1 cellular context compared by ENCODE assay signal in the genomic region with DNA sequence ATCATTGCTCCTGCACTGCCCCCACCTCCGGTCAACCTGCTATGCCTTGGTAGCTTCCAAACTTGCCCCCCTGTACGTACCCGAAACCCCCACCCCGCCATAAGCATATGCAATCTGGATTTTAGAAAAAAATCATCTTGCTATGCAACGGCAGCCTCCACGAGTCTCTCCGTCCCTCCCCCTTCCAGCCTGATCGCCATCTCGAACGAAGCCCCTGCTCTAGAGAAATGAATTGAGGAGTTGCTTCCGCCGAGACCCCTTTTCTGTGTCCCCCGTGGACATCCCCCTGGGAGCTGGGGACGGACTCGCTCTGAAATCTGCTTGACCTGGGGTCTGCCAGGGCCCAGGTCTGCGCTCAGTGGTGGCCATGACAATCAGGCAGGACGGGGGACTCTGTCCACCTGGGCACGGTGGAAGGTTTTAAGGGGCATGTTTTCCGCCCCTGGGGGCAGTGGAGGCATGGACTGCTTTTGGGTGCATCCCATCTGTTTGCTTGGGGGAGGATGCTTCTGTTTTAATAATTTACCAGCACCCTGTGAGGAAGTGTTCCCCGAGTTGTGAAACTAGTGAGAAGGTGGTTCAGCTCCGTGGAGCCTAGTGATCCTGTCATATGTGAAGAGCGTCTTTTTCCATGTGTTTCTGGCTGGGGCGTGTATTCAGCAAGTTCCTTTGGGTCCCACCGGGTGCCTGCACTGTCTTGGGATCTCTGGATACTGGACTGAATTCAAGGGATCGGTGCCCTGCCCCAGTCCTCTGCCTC.
TF ChIP-seq lines count a peak whose summit lies in the region.

No MANE protein-coding gene starts in this region.

TF ChIP-seq in K562, 482 proteins besides CTCF, POLR2A, EP300 and RAD21 (continued from another document and continues in another):
- TF ChIP-seq, protein P1, sequence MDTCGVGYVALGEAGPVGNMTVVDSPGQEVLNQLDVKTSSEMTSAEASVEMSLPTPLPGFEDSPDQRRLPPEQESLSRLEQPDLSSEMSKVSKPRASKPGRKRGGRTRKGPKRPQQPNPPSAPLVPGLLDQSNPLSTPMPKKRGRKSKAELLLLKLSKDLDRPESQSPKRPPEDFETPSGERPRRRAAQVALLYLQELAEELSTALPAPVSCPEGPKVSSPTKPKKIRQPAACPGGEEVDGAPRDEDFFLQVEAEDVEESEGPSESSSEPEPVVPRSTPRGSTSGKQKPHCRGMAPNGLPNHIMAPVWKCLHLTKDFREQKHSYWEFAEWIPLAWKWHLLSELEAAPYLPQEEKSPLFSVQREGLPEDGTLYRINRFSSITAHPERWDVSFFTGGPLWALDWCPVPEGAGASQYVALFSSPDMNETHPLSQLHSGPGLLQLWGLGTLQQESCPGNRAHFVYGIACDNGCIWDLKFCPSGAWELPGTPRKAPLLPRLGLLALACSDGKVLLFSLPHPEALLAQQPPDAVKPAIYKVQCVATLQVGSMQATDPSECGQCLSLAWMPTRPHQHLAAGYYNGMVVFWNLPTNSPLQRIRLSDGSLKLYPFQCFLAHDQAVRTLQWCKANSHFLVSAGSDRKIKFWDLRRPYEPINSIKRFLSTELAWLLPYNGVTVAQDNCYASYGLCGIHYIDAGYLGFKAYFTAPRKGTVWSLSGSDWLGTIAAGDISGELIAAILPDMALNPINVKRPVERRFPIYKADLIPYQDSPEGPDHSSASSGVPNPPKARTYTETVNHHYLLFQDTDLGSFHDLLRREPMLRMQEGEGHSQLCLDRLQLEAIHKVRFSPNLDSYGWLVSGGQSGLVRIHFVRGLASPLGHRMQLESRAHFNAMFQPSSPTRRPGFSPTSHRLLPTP (IDR thresholded peaks at IDR 0.05; ENCODE audit: borderline replicate concordance, extremely low read depth, insufficient read length), result no peak
- no peak for TF ChIP-seq ZNF134 (CRISPR knock-in tag; conservative IDR thresholded peaks at IDR 0.05)
- TF ChIP-seq GABPA (tag; conservative IDR thresholded peaks at IDR 0.05; ENCODE audit: low read depth), result no peak
- TF ChIP-seq, protein P2, sequence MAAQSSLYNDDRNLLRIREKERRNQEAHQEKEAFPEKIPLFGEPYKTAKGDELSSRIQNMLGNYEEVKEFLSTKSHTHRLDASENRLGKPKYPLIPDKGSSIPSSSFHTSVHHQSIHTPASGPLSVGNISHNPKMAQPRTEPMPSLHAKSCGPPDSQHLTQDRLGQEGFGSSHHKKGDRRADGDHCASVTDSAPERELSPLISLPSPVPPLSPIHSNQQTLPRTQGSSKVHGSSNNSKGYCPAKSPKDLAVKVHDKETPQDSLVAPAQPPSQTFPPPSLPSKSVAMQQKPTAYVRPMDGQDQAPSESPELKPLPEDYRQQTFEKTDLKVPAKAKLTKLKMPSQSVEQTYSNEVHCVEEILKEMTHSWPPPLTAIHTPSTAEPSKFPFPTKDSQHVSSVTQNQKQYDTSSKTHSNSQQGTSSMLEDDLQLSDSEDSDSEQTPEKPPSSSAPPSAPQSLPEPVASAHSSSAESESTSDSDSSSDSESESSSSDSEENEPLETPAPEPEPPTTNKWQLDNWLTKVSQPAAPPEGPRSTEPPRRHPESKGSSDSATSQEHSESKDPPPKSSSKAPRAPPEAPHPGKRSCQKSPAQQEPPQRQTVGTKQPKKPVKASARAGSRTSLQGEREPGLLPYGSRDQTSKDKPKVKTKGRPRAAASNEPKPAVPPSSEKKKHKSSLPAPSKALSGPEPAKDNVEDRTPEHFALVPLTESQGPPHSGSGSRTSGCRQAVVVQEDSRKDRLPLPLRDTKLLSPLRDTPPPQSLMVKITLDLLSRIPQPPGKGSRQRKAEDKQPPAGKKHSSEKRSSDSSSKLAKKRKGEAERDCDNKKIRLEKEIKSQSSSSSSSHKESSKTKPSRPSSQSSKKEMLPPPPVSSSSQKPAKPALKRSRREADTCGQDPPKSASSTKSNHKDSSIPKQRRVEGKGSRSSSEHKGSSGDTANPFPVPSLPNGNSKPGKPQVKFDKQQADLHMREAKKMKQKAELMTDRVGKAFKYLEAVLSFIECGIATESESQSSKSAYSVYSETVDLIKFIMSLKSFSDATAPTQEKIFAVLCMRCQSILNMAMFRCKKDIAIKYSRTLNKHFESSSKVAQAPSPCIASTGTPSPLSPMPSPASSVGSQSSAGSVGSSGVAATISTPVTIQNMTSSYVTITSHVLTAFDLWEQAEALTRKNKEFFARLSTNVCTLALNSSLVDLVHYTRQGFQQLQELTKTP (IDR thresholded peaks at IDR 0.05; ENCODE audit: low read depth in 1 of 2, partially characterized antibody in 2 of 2), result no peak
- TF ChIP-seq, protein P3, sequence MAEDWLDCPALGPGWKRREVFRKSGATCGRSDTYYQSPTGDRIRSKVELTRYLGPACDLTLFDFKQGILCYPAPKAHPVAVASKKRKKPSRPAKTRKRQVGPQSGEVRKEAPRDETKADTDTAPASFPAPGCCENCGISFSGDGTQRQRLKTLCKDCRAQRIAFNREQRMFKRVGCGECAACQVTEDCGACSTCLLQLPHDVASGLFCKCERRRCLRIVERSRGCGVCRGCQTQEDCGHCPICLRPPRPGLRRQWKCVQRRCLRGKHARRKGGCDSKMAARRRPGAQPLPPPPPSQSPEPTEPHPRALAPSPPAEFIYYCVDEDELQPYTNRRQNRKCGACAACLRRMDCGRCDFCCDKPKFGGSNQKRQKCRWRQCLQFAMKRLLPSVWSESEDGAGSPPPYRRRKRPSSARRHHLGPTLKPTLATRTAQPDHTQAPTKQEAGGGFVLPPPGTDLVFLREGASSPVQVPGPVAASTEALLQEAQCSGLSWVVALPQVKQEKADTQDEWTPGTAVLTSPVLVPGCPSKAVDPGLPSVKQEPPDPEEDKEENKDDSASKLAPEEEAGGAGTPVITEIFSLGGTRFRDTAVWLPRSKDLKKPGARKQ (CRISPR knock-in tag; IDR thresholded peaks at IDR 0.05), result no peak
- TF ChIP-seq ZNF232 (CRISPR knock-in tag; IDR thresholded peaks at IDR 0.05), result peak; percentile 58; the same call in 1 of the 2 replicates
- TF ChIP-seq, protein P4, sequence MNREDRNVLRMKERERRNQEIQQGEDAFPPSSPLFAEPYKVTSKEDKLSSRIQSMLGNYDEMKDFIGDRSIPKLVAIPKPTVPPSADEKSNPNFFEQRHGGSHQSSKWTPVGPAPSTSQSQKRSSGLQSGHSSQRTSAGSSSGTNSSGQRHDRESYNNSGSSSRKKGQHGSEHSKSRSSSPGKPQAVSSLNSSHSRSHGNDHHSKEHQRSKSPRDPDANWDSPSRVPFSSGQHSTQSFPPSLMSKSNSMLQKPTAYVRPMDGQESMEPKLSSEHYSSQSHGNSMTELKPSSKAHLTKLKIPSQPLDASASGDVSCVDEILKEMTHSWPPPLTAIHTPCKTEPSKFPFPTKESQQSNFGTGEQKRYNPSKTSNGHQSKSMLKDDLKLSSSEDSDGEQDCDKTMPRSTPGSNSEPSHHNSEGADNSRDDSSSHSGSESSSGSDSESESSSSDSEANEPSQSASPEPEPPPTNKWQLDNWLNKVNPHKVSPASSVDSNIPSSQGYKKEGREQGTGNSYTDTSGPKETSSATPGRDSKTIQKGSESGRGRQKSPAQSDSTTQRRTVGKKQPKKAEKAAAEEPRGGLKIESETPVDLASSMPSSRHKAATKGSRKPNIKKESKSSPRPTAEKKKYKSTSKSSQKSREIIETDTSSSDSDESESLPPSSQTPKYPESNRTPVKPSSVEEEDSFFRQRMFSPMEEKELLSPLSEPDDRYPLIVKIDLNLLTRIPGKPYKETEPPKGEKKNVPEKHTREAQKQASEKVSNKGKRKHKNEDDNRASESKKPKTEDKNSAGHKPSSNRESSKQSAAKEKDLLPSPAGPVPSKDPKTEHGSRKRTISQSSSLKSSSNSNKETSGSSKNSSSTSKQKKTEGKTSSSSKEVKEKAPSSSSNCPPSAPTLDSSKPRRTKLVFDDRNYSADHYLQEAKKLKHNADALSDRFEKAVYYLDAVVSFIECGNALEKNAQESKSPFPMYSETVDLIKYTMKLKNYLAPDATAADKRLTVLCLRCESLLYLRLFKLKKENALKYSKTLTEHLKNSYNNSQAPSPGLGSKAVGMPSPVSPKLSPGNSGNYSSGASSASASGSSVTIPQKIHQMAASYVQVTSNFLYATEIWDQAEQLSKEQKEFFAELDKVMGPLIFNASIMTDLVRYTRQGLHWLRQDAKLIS (CRISPR knock-in tag; IDR thresholded peaks at IDR 0.05), result no peak
- no peak for TF ChIP-seq SMARCC2 (IDR thresholded peaks at IDR 0.05; ENCODE audit: low read depth)
- TF ChIP-seq ZNF3 (CRISPR knock-in tag; IDR thresholded peaks at IDR 0.05), result no peak
- TF ChIP-seq NR1H2 (CRISPR knock-in tag; IDR thresholded peaks at IDR 0.05), result no peak
- TF ChIP-seq DDX20 (tag; IDR thresholded peaks at IDR 0.05; ENCODE audit: low read depth), result no peak
- TF ChIP-seq, protein P5, sequence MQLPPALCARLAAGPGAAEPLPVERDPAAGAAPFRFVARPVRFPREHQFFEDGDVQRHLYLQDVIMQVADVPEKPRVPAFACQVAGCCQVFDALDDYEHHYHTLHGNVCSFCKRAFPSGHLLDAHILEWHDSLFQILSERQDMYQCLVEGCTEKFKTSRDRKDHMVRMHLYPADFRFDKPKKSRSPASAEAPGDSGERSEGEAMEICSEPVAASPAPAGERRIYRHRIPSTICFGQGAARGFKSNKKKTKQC (CRISPR knock-in tag; IDR thresholded peaks at IDR 0.05), result no peak
- TF ChIP-seq RUNX1 (IDR thresholded peaks at IDR 0.05; ENCODE audit: low read depth), result no peak
- TF ChIP-seq, protein P6, sequence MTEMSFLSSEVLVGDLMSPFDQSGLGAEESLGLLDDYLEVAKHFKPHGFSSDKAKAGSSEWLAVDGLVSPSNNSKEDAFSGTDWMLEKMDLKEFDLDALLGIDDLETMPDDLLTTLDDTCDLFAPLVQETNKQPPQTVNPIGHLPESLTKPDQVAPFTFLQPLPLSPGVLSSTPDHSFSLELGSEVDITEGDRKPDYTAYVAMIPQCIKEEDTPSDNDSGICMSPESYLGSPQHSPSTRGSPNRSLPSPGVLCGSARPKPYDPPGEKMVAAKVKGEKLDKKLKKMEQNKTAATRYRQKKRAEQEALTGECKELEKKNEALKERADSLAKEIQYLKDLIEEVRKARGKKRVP (CRISPR knock-in tag; IDR thresholded peaks at IDR 0.05), result no peak
- TF ChIP-seq ZNF263 (CRISPR knock-in tag; IDR thresholded peaks at IDR 0.05; ENCODE audit: borderline replicate concordance), result no peak
- TF ChIP-seq SMARCE1 (IDR thresholded peaks at IDR 0.05), result 0 out of 2 replicates have a peak, but pooled peaks have one; percentile 15
- no peak for TF ChIP-seq E2F3 (CRISPR knock-in tag; IDR thresholded peaks at IDR 0.05)
- TF ChIP-seq FUS (optimal IDR thresholded peaks at IDR 0.05; ENCODE audit: low read depth, low read length), result no peak
- no peak for TF ChIP-seq ARNT (IDR thresholded peaks at IDR 0.05)
- TF ChIP-seq NFE2 (IDR thresholded peaks at IDR 0.05; ENCODE audit: low read depth), result no peak
- TF ChIP-seq, protein P7, sequence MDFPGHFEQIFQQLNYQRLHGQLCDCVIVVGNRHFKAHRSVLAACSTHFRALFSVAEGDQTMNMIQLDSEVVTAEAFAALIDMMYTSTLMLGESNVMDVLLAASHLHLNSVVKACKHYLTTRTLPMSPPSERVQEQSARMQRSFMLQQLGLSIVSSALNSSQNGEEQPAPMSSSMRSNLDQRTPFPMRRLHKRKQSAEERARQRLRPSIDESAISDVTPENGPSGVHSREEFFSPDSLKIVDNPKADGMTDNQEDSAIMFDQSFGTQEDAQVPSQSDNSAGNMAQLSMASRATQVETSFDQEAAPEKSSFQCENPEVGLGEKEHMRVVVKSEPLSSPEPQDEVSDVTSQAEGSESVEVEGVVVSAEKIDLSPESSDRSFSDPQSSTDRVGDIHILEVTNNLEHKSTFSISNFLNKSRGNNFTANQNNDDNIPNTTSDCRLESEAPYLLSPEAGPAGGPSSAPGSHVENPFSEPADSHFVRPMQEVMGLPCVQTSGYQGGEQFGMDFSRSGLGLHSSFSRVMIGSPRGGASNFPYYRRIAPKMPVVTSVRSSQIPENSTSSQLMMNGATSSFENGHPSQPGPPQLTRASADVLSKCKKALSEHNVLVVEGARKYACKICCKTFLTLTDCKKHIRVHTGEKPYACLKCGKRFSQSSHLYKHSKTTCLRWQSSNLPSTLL (IDR thresholded peaks at IDR 0.05), result no peak
- no peak for TF ChIP-seq ZBTB1 (CRISPR knock-in tag; IDR thresholded peaks at IDR 0.05; ENCODE audit: borderline replicate concordance, low read depth)
- TF ChIP-seq MEIS2 (IDR thresholded peaks at IDR 0.05; ENCODE audit: partially characterized antibody), result no peak
- TF ChIP-seq KDM4B (IDR thresholded peaks at IDR 0.05; ENCODE audit: borderline replicate concordance in 2 of 2, low read depth in 1 of 2), result no peak
- TF ChIP-seq NFXL1 (CRISPR knock-in tag; IDR thresholded peaks at IDR 0.05), result no peak
- no peak for TF ChIP-seq ZFP30 (CRISPR knock-in tag; IDR thresholded peaks at IDR 0.05; ENCODE audit: borderline replicate concordance)
- TF ChIP-seq, protein P8, sequence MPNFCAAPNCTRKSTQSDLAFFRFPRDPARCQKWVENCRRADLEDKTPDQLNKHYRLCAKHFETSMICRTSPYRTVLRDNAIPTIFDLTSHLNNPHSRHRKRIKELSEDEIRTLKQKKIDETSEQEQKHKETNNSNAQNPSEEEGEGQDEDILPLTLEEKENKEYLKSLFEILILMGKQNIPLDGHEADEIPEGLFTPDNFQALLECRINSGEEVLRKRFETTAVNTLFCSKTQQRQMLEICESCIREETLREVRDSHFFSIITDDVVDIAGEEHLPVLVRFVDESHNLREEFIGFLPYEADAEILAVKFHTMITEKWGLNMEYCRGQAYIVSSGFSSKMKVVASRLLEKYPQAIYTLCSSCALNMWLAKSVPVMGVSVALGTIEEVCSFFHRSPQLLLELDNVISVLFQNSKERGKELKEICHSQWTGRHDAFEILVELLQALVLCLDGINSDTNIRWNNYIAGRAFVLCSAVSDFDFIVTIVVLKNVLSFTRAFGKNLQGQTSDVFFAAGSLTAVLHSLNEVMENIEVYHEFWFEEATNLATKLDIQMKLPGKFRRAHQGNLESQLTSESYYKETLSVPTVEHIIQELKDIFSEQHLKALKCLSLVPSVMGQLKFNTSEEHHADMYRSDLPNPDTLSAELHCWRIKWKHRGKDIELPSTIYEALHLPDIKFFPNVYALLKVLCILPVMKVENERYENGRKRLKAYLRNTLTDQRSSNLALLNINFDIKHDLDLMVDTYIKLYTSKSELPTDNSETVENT (CRISPR knock-in tag; IDR thresholded peaks at IDR 0.05), result no peak
- TF ChIP-seq EWSR1 (IDR thresholded peaks at IDR 0.05; ENCODE audit: borderline replicate concordance, low read depth, partially characterized antibody), result no peak
- no peak for TF ChIP-seq ZNF347 (CRISPR knock-in tag; IDR thresholded peaks at IDR 0.05; ENCODE audit: low read depth)
- TF ChIP-seq ZNF133 (CRISPR knock-in tag; IDR thresholded peaks at IDR 0.05), result no peak
- no peak for TF ChIP-seq ZNF445 (CRISPR knock-in tag; IDR thresholded peaks at IDR 0.05; ENCODE audit: low read depth)
- TF ChIP-seq IFI16 (CRISPR knock-in tag; IDR thresholded peaks at IDR 0.05), result no peak
- no peak for TF ChIP-seq RAD51 (IDR thresholded peaks at IDR 0.05; ENCODE audit: borderline replicate concordance, low read depth)
- no peak for TF ChIP-seq SETDB1 (IDR thresholded peaks at IDR 0.05; ENCODE audit: low read length)
- no peak for TF ChIP-seq TRIM28 (IDR thresholded peaks at IDR 0.05)
- TF ChIP-seq, protein P9, sequence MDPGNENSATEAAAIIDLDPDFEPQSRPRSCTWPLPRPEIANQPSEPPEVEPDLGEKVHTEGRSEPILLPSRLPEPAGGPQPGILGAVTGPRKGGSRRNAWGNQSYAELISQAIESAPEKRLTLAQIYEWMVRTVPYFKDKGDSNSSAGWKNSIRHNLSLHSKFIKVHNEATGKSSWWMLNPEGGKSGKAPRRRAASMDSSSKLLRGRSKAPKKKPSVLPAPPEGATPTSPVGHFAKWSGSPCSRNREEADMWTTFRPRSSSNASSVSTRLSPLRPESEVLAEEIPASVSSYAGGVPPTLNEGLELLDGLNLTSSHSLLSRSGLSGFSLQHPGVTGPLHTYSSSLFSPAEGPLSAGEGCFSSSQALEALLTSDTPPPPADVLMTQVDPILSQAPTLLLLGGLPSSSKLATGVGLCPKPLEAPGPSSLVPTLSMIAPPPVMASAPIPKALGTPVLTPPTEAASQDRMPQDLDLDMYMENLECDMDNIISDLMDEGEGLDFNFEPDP (CRISPR knock-in tag; IDR thresholded peaks at IDR 0.05), result no peak
